ENCODE assay signal across 18 cellular contexts in genomic region chr2:9498210-9498609, GRCh38. TPM values are rescaled to one million over a fixed set of nuclear protein-coding genes. Genes with fewer than 3 reads are reported as not detected.
A peak's percentile ranks its signal among the peaks of the same experiment; 100 is the strongest.
DNase-seq lines count a peak whose midpoint lies in the region; ATAC-seq, FAIRE-seq and TF ChIP-seq lines count a peak whose summit lies in the region.
"Had no signal": no experiment of that assay in that cellular context is flagged by ENCODE, and none has a peak within 500 bp of the region (broad histone marks: within the 10 kb centered on the region; RNA-seq: fewer than 3 reads in every experiment).

No MANE protein-coding gene starts in this region.

- H3K9me3 ChIP-seq in osteoblast (ENCODE audit: low read depth, low read length): no peaks in the 10 kb centered on the region
- H3K9me3 ChIP-seq: right lobe of liver, transverse colon had no signal

- no peak overlapping the region for H2AFZ ChIP-seq in osteoblast (ENCODE audit: low read length)

- H3K27ac ChIP-seq in VCaP (peak overlapping the region; percentile 51), osteoblast (ENCODE audit: low read depth, low read length) (peak overlapping the region; percentile 55)
- H3K27ac ChIP-seq: epithelial cell of prostate, right lobe of liver, transverse colon had no signal

- peaks cover 5% of the 10 kb centered on the region for H3K79me2 ChIP-seq in osteoblast (ENCODE audit: insufficient read depth, low read length)

- TF ChIP-seq CTCF in VCaP (conservative IDR thresholded peaks at IDR 0.05): no peak
- no peak for TF ChIP-seq CTCF in osteoblast (IDR thresholded peaks at IDR 0.05; ENCODE audit: extremely low read depth, low read depth, low read length)

- H3K4me3 ChIP-seq in osteoblast (ENCODE audit: insufficient read depth, low read length): no peak overlapping the region
- H3K4me3 ChIP-seq: right lobe of liver, transverse colon had no signal

- peaks cover 45% of the 10 kb centered on the region for H3K36me3 ChIP-seq in osteoblast (ENCODE audit: insufficient read depth, low read length)

- peak overlapping the region; percentile 20 for H3K4me2 ChIP-seq in osteoblast (ENCODE audit: insufficient read depth, low read length)

- peaks cover 2% of the 10 kb centered on the region for H4K20me1 ChIP-seq in osteoblast (ENCODE audit: insufficient read depth, low read length)

- no peak for ATAC-seq in GM21717 (IDR thresholded peaks at IDR 0.05; ENCODE audit: unreplicated experiment)
- ATAC-seq in HG03521 (IDR thresholded peaks at IDR 0.05; ENCODE audit: unreplicated experiment): no peak
- ATAC-seq: right lobe of liver; stimulated activated naive B cell treated with anti-CD40 and anti-IgM and Interleukin-4, amounts not matched to agents 10 μg/mL and 1 μg/mL and 100 μg/mL, for 72 hours had no signal

- peak; percentile 77 for DNase-seq in EH (ENCODE audit: low read depth)
- peak; percentile 14 for DNase-seq in fibroblast of gingiva (ENCODE audit: low read depth)
- peak; percentile 66 for DNase-seq in osteoblast (ENCODE audit: insufficient read length, low spot score, missing footprints)
- no peak for DNase-seq in GM19239 (ENCODE audit: insufficient read length, low spot score)
- DNase-seq in activated naive CD4-positive, alpha-beta T cell treated with anti-CD3 and anti-CD28 coated beads, Interleukin-2, amount 50 U/mL, for 16 hours: no peak
- DNase-seq: activated naive CD4-positive, alpha-beta T cell treated with anti-CD3 and anti-CD28 coated beads for 36 hours; NCI-H1092; NCI-H2081; NCI-H510A; occipital lobe; right lobe of liver; stimulated activated naive B cell treated with anti-CD40 and anti-IgM and Interleukin-4, amounts not matched to agents 10 μg/mL and 1 μg/mL and 100 μg/mL, for 72 hours; transverse colon had no signal

- H3K27me3 ChIP-seq in osteoblast (ENCODE audit: insufficient read depth, low read length): no peaks in the 10 kb centered on the region
- H3K27me3 ChIP-seq: right lobe of liver, transverse colon had no signal

- peaks cover 14% of the 10 kb centered on the region for H3K4me1 ChIP-seq in osteoblast (ENCODE audit: insufficient read depth, low read length)
- H3K4me1 ChIP-seq: right lobe of liver, transverse colon had no signal

- FAIRE-seq in GM19239 (lab: Jason Lieb, UNC): no peak
- FAIRE-seq: GM18507 had no signal

RNA-seq across cellular contexts. Expression of gene IAH1, which starts 23.9 kb away (rescaled TPM):
- total RNA-seq in osteoblast: 52.1 and 56.6 TPM in 2 replicates

RNA-seq across cellular contexts. Expression of gene ADAM17, which starts 57.4 kb away (rescaled TPM):
- 53.6 and 69.1 TPM in 2 replicates for total RNA-seq in osteoblast

Comparison
In these comparisons a context has a peak if more than half of its experiments do, and no peak if none do; other contexts are left out.
1. DNase-seq: peak in EH (single experiment), fibroblast of gingiva (single experiment) and osteoblast (single experiment); none in GM19239 (single experiment) and activated naive CD4-positive, alpha-beta T cell treated with anti-CD3 and anti-CD28 coated beads, Interleukin-2, amount 50 U/mL, for 16 hours (single experiment).